ENCODE assay signal across 12 cellular contexts in genomic region chr4:140719693-140720092, GRCh38. TPM values are rescaled to one million over a fixed set of nuclear protein-coding genes. Genes with fewer than 3 reads are reported as not detected.
DNase-seq lines count a peak whose midpoint lies in the region; ATAC-seq and TF ChIP-seq lines count a peak whose summit lies in the region.
"Had no signal": no experiment of that assay in that cellular context is flagged by ENCODE, and none has a peak within 500 bp of the region (broad histone marks: within the 10 kb centered on the region; RNA-seq: fewer than 3 reads in every experiment).

No MANE protein-coding gene starts in this region.

- H2AFZ ChIP-seq in OCI-LY1 (ENCODE audit: low read length): no peak overlapping the region
- H2AFZ ChIP-seq: GM23338, parathyroid adenoma had no signal

- POLR2A ChIA-PET in HEK293T (lab: Yijun Ruan, JAX): no interaction called here

- intact Hi-C loops in CD14-positive monocyte (cut with micrococcal nuclease): loop anchor here (2.0 to 10.0 kb wide), 3 partner anchors 38 to 1265 kb away; partner anchors contain the start of genes RAB33B (in 1 of the 2) and TBC1D9 (in 1 of the 2)

- H3K27ac ChIP-seq in OCI-LY1 (ENCODE audit: low read depth, low read length, poor library complexity, severe bottlenecking) (peak overlapping the region; percentile 75), right atrium auricular region (no peak overlapping the region)
- H3K27ac ChIP-seq: parathyroid adenoma had no signal

- ATAC-seq in GM19035 (IDR thresholded peaks at IDR 0.05; ENCODE audit: unreplicated experiment) (peak; percentile 53), HG02759 (IDR thresholded peaks at IDR 0.05; ENCODE audit: unreplicated experiment) (peak; percentile 62)
- ATAC-seq: GM23338, WTC11 had no signal

- H3K27me3 ChIP-seq in OCI-LY1 (ENCODE audit: insufficient read depth, low read length): no peaks in the 10 kb centered on the region
- no peaks in the 10 kb centered on the region for H3K27me3 ChIP-seq in right atrium auricular region

- H3F3A ChIP-seq in OCI-LY1 (ENCODE audit: insufficient read depth, low read length): no peaks in the 10 kb centered on the region

- H3K4me3 Mint-ChIP-seq in CD14-positive monocyte: peak overlapping the region in 1 of 2 donors; percentile 23
- H3K4me3 Mint-ChIP-seq: GM23338, type B pancreatic cell, WTC11 had no signal

- H3K9me2 ChIP-seq in OCI-LY1 (ENCODE audit: low read depth, low read length): no peaks in the 10 kb centered on the region

- H3K27ac Mint-ChIP-seq in CD14-positive monocyte: peak overlapping the region; percentile 95 to 99 (median 97)
- H3K27ac Mint-ChIP-seq: GM23338, WTC11 had no signal

- H3K9ac ChIP-seq in OCI-LY1 (ENCODE audit: low read length): no peak overlapping the region
- H3K9ac ChIP-seq: parathyroid adenoma had no signal

- H3K4me3 ChIP-seq in OCI-LY1 (ENCODE audit: low read depth, low read length, poor library complexity, severe bottlenecking) (no peak overlapping the region), right atrium auricular region (no peak overlapping the region)
- H3K4me3 ChIP-seq: GM23338 had no signal

- no peaks in the 10 kb centered on the region for H3K79me2 ChIP-seq in OCI-LY1 (ENCODE audit: insufficient read depth, low read length)
- H3K79me2 ChIP-seq: parathyroid adenoma had no signal

- peaks cover 8 to 22% of the 10 kb centered on the region in 2 donors for H3K36me3 Mint-ChIP-seq in CD14-positive monocyte
- H3K36me3 Mint-ChIP-seq: WTC11 had no signal

- no peaks in the 10 kb centered on the region for H3K9me3 Mint-ChIP-seq in CD14-positive monocyte
- H3K9me3 Mint-ChIP-seq: GM23338, type B pancreatic cell, WTC11 had no signal

- peaks cover 62% of the 10 kb centered on the region for H3K4me1 Mint-ChIP-seq in CD14-positive monocyte

- no peak for TF ChIP-seq CTCF in CD14-positive monocyte (IDR thresholded peaks at IDR 0.05)
- TF ChIP-seq CTCF in OCI-LY1 (IDR thresholded peaks at IDR 0.05; ENCODE audit: low read length): no peak
- TF ChIP-seq CTCF in right atrium auricular region (IDR thresholded peaks at IDR 0.05): no peak

- no peak for DNase-seq in CD14-positive monocyte (ENCODE audit: low spot score)
- no peak for DNase-seq in COLO829 (ENCODE audit: low spot score)
- no peak for DNase-seq in LoVo (ENCODE audit: low spot score)
- no peak for DNase-seq in HEK293T (ENCODE audit: extremely low spot score)
- DNase-seq in right atrium auricular region (ENCODE audit: low spot score): no peak

- H3K9me3 ChIP-seq in OCI-LY1 (ENCODE audit: low read length) (no peaks in the 10 kb centered on the region), right atrium auricular region (no peaks in the 10 kb centered on the region)

- peak overlapping the region; percentile 67 for H3K4me2 ChIP-seq in OCI-LY1 (ENCODE audit: low read length)
- H3K4me2 ChIP-seq: GM23338 had no signal

- H3K36me3 ChIP-seq in OCI-LY1 (ENCODE audit: insufficient read depth, low read length) (no peaks in the 10 kb centered on the region), right atrium auricular region (no peaks in the 10 kb centered on the region)

- H3K4me1 ChIP-seq in OCI-LY1 (ENCODE audit: insufficient read depth, low read length, severe bottlenecking) (peaks cover 48% of the 10 kb centered on the region), right atrium auricular region (peaks cover 0 to 18% of the 10 kb centered on the region in 2 donors)

- H3K27me3 Mint-ChIP-seq in CD14-positive monocyte (ENCODE audit: low read depth in 3 of 3): peaks cover 0 to 1% (median 0%) of the 10 kb centered on the region in 3 donors
- H3K27me3 Mint-ChIP-seq: type B pancreatic cell had no signal

- no peaks in the 10 kb centered on the region for H4K20me1 ChIP-seq in OCI-LY1 (ENCODE audit: insufficient read depth, low read length)

- CTCF ChIA-PET in HEK293T (lab: Yijun Ruan, JAX): interaction anchor here (0.6 to 1.0 kb wide), 2 partner anchors 16 to 358 kb away, joined by 3 read pairs; no protein-coding TSS in a partner anchor

TF ChIP-seq in HEK293T, 16 proteins besides CTCF, POLR2A, EP300 and RAD21:
- TF ChIP-seq L3MBTL2 (conservative IDR thresholded peaks at IDR 0.05) (no peak), BHLHE40 (IDR thresholded peaks at IDR 0.05; ENCODE audit: borderline replicate concordance) (no peak), ELF4 (IDR thresholded peaks at IDR 0.05) (no peak), ARNT (IDR thresholded peaks at IDR 0.05) (no peak), NFRKB (IDR thresholded peaks at IDR 0.05) (no peak), FOXK2 (IDR thresholded peaks at IDR 0.05) (no peak), PKNOX1 (IDR thresholded peaks at IDR 0.05) (no peak), LEF1 (IDR thresholded peaks at IDR 0.05; ENCODE audit: borderline replicate concordance) (no peak), FOXA1 (IDR thresholded peaks at IDR 0.05) (no peak), HDGF (IDR thresholded peaks at IDR 0.05; ENCODE audit: borderline replicate concordance) (no peak), ZNF384 (IDR thresholded peaks at IDR 0.05) (no peak), FOXM1 (IDR thresholded peaks at IDR 0.05; ENCODE audit: borderline replicate concordance) (no peak), SUZ12 (IDR thresholded peaks at IDR 0.05) (no peak), CTBP1 (IDR thresholded peaks at IDR 0.05; ENCODE audit: borderline replicate concordance) (no peak), TARDBP (IDR thresholded peaks at IDR 0.05) (no peak)

RNA-seq across cellular contexts. Expression of gene TBC1D9, which starts 36.5 kb away (rescaled TPM):
- 10 to 100 TPM; 13.6 to 21.0 TPM for polyA plus RNA-seq in CD14-positive monocyte
- 10 to 100 TPM; 10.9 to 18.8 TPM for total RNA-seq in right atrium auricular region
